11 cellular contexts compared by ENCODE assay signal in the genomic region with DNA sequence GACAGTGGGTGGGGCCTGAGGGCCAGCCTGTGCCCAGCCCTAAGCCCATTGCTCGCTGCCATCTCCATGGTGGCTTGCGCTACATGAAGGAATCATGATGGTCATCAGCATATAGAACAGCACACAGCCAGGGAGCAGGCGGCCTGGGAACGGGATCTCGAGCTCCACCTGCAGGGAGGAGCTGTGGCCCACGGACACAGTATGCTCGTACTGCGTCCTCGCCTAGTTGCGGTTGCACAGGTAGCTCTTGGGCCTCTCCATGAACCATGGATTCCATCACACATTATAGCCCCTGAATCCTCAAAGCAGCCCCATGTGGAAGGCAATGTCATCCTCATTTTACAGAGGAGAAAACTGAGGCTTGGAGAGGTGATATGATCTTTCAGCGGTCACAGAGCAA.
A peak's percentile ranks its signal among the peaks of the same experiment; 100 is the strongest.
DNase-seq lines count a peak whose midpoint lies in the region; ATAC-seq and TF ChIP-seq lines count a peak whose summit lies in the region.
"Had no signal": no experiment of that assay in that cellular context is flagged by ENCODE, and none has a peak within 500 bp of the region (broad histone marks: within the 10 kb centered on the region; RNA-seq: fewer than 3 reads in every experiment).

No MANE protein-coding gene starts in this region.

- peak; percentile 21 for TF ChIP-seq CTCF in GM12865 (IDR thresholded peaks at IDR 0.05; ENCODE audit: insufficient read depth, low read depth, low read length, missing control alignments)
- peak; percentile 32 for TF ChIP-seq CTCF in cardiac fibroblast (IDR thresholded peaks at IDR 0.05; ENCODE audit: low read depth, low read length)
- peak; percentile 17 for TF ChIP-seq CTCF in retinal pigment epithelial cell (conservative IDR thresholded peaks at IDR 0.05; ENCODE audit: low read depth, low read length)

- DNase-seq in GM12865 (ENCODE audit: low read depth) = no peak
- DNase-seq in Kasumi-1 (lab: John Stamatoyannopoulos, UW) = peak; percentile 2 to 7
- no peak for DNase-seq in cardiac fibroblast (ENCODE audit: low read depth in 2 of 2)
- no peak for DNase-seq in retinal pigment epithelial cell (ENCODE audit: low read depth)
- DNase-seq in COLO829 (ENCODE audit: low spot score) = no peak
- DNase-seq: CD8-positive, alpha-beta memory T cell; NCI-H187; NCI-H524 treated with DMSO at 0.1 percent for 48 hours; stimulated activated naive CD8-positive, alpha-beta T cell treated with anti-CD3 and anti-CD28 coated beads, Interleukin-15, Interleukin-2, amounts not matched to agents 100 U/mL and 50 U/mL, for 24 hours had no signal

- H3K4me3 ChIP-seq in GM12865 (ENCODE audit: low read depth, low read length) = no peak overlapping the region
- no peak overlapping the region for H3K4me3 ChIP-seq in cardiac fibroblast (replicated peaks in 1 of 2; ENCODE audit: low read depth in 2 of 2, low read length in 2 of 2)
- H3K4me3 ChIP-seq in retinal pigment epithelial cell (ENCODE audit: low read length) = no peak overlapping the region

- no peak for ATAC-seq in GM18502 (IDR thresholded peaks at IDR 0.05; ENCODE audit: poor library complexity, unreplicated experiment)
- ATAC-seq in GM18511 (IDR thresholded peaks at IDR 0.05; ENCODE audit: unreplicated experiment) = no peak
- ATAC-seq: stimulated activated naive CD8-positive, alpha-beta T cell treated with anti-CD3 and anti-CD28 coated beads, Interleukin-15, Interleukin-2, amounts not matched to agents 100 U/mL and 50 U/mL, for 24 hours had no signal

Comparison
In these comparisons a context has a peak if more than half of its experiments do, and no peak if none do; other contexts are left out.
1. DNase-seq: peak in Kasumi-1 (2 of 2); none in GM12865 (single experiment), cardiac fibroblast (0 of 2), retinal pigment epithelial cell (single experiment) and COLO829 (single experiment).
2. Peak in every context shown above with its lines, with median percentiles within 50 percentile points of each other: CTCF ChIP-seq.